14 cellular contexts compared by ENCODE assay signal in the genomic region with DNA sequence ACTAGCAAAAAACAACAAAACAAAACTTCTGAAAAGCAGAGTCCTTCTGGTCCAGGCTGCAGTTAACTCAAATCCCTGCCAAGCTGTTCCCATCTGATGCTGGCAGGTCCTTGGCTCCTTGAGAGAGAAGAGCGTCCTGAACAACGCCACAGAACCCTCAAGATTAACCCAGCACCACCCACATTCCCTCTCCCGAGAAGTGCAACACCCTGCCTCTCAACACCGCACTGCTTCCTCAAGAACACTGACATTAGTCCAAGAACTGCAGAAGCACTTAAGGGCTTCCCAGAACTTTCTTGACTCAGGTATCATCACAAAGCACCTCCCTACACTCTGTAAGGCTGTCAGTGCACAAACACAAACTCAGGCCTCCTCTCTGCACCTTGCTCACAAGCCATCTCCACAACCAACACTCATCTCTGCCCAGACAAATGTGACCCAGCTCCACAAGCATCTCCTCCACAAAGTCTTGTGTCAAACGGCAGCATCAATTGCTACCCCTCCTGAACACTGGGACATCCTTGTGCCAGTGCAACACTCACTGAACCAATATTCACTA. TPM values are rescaled to one million over a fixed set of nuclear protein-coding genes. Genes with fewer than 3 reads are reported as not detected.
DNase-seq lines count a peak whose midpoint lies in the region; ATAC-seq and TF ChIP-seq lines count a peak whose summit lies in the region.
"Had no signal": no experiment of that assay in that cellular context is flagged by ENCODE, and none has a peak within 500 bp of the region (broad histone marks: within the 10 kb centered on the region; RNA-seq: fewer than 3 reads in every experiment).

No MANE protein-coding gene starts in this region.

- H3K27ac Mint-ChIP-seq in Calu3 (ENCODE audit: unreplicated experiment) (peak overlapping the region; percentile 35), T-helper 17 cell (peak overlapping the region; percentile 82)
- H3K27ac Mint-ChIP-seq: stimulated activated effector memory CD8-positive, alpha-beta T cell treated with anti-CD3 and anti-CD28 coated beads, Interleukin-12 subunit alpha, Interleukin-12 subunit beta, amount 100 ng/mL, for 72 hours had no signal

- H3K27ac ChIP-seq in gastrocnemius medialis: peak overlapping the region; percentile 77 to 100 (median 98)

- peak overlapping the region; percentile 13 for H3K4me3 Mint-ChIP-seq in Calu3 (ENCODE audit: low read depth, unreplicated experiment)
- peak overlapping the region; percentile 75 for H3K4me3 Mint-ChIP-seq in T-helper 17 cell
- H3K4me3 Mint-ChIP-seq: stimulated activated effector memory CD8-positive, alpha-beta T cell treated with anti-CD3 and anti-CD28 coated beads, Interleukin-12 subunit alpha, Interleukin-12 subunit beta, amount 100 ng/mL, for 72 hours had no signal

- no peaks in the 10 kb centered on the region for H3K27me3 ChIP-seq in gastrocnemius medialis

- no peak for TF ChIP-seq CTCF in Calu3 (IDR thresholded peaks at IDR 0.05; ENCODE audit: unreplicated experiment)
- no peak for TF ChIP-seq CTCF in fibroblast of the aortic adventitia (IDR thresholded peaks at IDR 0.05; ENCODE audit: insufficient read depth, low read length)
- no peak for TF ChIP-seq CTCF in gastrocnemius medialis (IDR thresholded peaks at IDR 0.05 in 4 of 5, conservative IDR thresholded peaks at IDR 0.05 in 1 of 5)

- no peaks in the 10 kb centered on the region for H3K9me3 ChIP-seq in T-helper 17 cell (ENCODE audit: control insufficient read depth, low read length, poor library complexity, severe bottlenecking)
- no peaks in the 10 kb centered on the region for H3K9me3 ChIP-seq in gastrocnemius medialis
- H3K9me3 ChIP-seq: HAP-1 had no signal

- CTCF ChIA-PET in Calu3 (lab: Charles Lee): no interaction called here

- H3K9me3 Mint-ChIP-seq in Calu3 (ENCODE audit: low read depth, unreplicated experiment): no peaks in the 10 kb centered on the region
- H3K9me3 Mint-ChIP-seq: stimulated activated effector memory CD8-positive, alpha-beta T cell treated with anti-CD3 and anti-CD28 coated beads, Interleukin-12 subunit alpha, Interleukin-12 subunit beta, amount 100 ng/mL, for 72 hours had no signal

- no peak for ATAC-seq in T-helper 17 cell
- ATAC-seq in gastrocnemius medialis: peak; percentile 6 to 17
- ATAC-seq: stimulated activated effector memory CD8-positive, alpha-beta T cell treated with anti-CD3 and anti-CD28 coated beads, Interleukin-12 subunit alpha, Interleukin-12 subunit beta, amount 100 ng/mL, for 72 hours had no signal

- in situ Hi-C loops in gastrocnemius medialis (cut with MboI; ENCODE audit: low sequenced_read_pairs in 4 of 4): loop anchor here in 1 of 4 donors (25.0 kb wide), 1 partner anchor 118 kb away; a partner anchor contains a TSS

- H3K4me1 Mint-ChIP-seq in Calu3 (ENCODE audit: low read depth, unreplicated experiment) (peaks cover 91% of the 10 kb centered on the region), T-helper 17 cell (peaks cover 62% of the 10 kb centered on the region)

- BruUV-seq in Calu3 (replicated peaks; lab: Mats Ljungman, UMichigan): no TSS peak

- H3K36me3 Mint-ChIP-seq in Calu3 (ENCODE audit: insufficient read depth, unreplicated experiment) (peaks cover 28% of the 10 kb centered on the region), T-helper 17 cell (ENCODE audit: low read depth) (peaks cover 7% of the 10 kb centered on the region)

- peaks cover 94 to 98% of the 10 kb centered on the region in 2 donors for H3K4me1 ChIP-seq in gastrocnemius medialis

- no peaks in the 10 kb centered on the region for H3K36me3 ChIP-seq in gastrocnemius medialis

- H3K4me3 ChIP-seq in fibroblast of the aortic adventitia (ENCODE audit: low read depth, low read length) (no peak overlapping the region), gastrocnemius medialis (no peak overlapping the region)
- H3K4me3 ChIP-seq: HAP-1 had no signal

- H3K27me3 Mint-ChIP-seq in Calu3 (ENCODE audit: unreplicated experiment): no peaks in the 10 kb centered on the region
- no peaks in the 10 kb centered on the region for H3K27me3 Mint-ChIP-seq in T-helper 17 cell

- no peak for TF ChIP-seq POLR2A in gastrocnemius medialis (IDR thresholded peaks at IDR 0.05)

- DNase-seq in Calu3 (no peak), T-helper 17 cell (no peak), fibroblast of the aortic adventitia (ENCODE audit: low read depth) (peak; percentile 59), gastrocnemius medialis (no peak), DMS 273 treated with DMSO at 0.1 percent for 48 hours (lab: John Stamatoyannopoulos, UW) (no peak), HuH-7.5 (ENCODE audit: low spot score) (no peak), NCI-H1694 treated with DMSO at 0.1 percent for 48 hours (lab: John Stamatoyannopoulos, UW) (no peak), SW480 (ENCODE audit: low spot score) (no peak)
- DNase-seq: NCI-H2029 treated with DMSO at 0.1 percent for 48 hours; stimulated activated CD4-positive, alpha-beta T cell treated with anti-CD3 and anti-CD28 coated beads, Interleukin-4, amount 100 ng/mL, for 1 hour had no signal

- intact Hi-C loops in Calu3 (cut with micrococcal nuclease; ENCODE audit: unreplicated experiment): no loop called here
- intact Hi-C loops in gastrocnemius medialis (cut with DNase I; ENCODE audit: low total_unique reads): no loop called here

RNA-seq across cellular contexts. Expression of a gene that starts 7.5 kb away (rescaled TPM):
- total RNA-seq in Calu3 (2022): 98.9 and 103 TPM in 2 replicates
- total RNA-seq in T-helper 17 cell: 10 to 100 TPM; 13.2 to 13.7 TPM
- total RNA-seq in fibroblast of the aortic adventitia (ENCODE audit: low replicate concordance): 9.2 and 34.5 TPM in 2 replicates
- 100 to 1,000 TPM; 100 to 180 (median 152) TPM for total RNA-seq in gastrocnemius medialis

RNA-seq across cellular contexts. Expression of a gene that starts 7.6 kb away (rescaled TPM):
- total RNA-seq in Calu3 (2022) (84.2 and 86.8 TPM in 2 replicates), T-helper 17 cell (10 to 100 TPM; 25.6 to 27.1 TPM), fibroblast of the aortic adventitia (ENCODE audit: low replicate concordance) (7.2 and 20.7 TPM in 2 replicates), gastrocnemius medialis (10 to 100 TPM; 27.2 to 71.9 (median 43.7) TPM)

RNA-seq across cellular contexts. Expression of a gene that starts 38.8 kb away (rescaled TPM):
- total RNA-seq in Calu3 (2022) (not detected in 2 replicates), T-helper 17 cell (1 to 10 TPM in 1 of 2 donors, under 1 TPM in 1; 0.26 to 1.0 TPM), fibroblast of the aortic adventitia (ENCODE audit: low replicate concordance) (not detected in 2 replicates), gastrocnemius medialis (under 1 TPM in 1 of 4 donors, not detected in 3; 0.42 TPM)
- total RNA-seq: G401, MCF 10A had no signal
